13 cellular contexts compared by ENCODE assay signal in the genomic region with DNA sequence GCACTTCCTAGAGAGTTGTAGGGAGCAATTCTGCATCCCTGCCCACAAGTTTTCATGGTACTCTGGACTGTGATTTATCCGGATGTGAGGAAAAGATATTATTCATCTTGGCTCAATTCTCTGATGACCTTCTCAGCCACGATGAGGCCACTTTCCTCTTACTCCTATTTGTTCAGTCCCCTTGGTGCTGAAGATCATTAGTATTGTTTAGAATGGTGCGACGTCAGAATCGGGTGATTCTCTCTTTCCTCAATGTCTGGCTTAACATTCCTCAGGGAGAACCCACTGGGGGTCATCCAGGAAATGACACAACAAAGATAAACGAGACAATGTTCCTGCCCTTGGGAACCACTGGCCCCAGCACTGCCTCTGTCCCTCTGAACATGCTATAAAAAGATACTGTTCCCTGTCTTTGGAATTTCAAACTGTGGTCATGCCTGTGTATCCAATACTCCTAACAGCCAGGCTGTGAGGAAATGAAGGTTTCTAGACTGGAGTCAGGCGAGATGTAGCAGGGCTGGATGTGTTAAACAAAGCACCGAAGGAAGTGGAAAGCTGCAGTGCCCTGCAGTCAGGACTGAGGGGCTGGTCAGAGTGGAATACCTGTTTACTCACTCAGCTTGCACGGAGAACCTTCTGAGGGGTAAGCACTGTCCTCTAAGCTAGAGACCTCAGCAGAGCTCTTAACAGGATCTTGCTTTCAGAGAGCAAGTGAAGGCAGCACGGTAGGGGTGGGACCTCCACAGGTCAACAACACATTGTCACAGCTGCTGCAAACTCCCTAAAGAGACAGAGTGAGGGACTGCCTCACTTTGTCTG. TPM values are rescaled to one million over a fixed set of nuclear protein-coding genes. Genes with fewer than 3 reads are reported as not detected.
DNase-seq lines count a peak whose midpoint lies in the region; ATAC-seq, FAIRE-seq and TF ChIP-seq lines count a peak whose summit lies in the region.
"Had no signal": no experiment of that assay in that cellular context is flagged by ENCODE, and none has a peak within 500 bp of the region (broad histone marks: within the 10 kb centered on the region; RNA-seq: fewer than 3 reads in every experiment).

No MANE protein-coding gene starts in this region.

- intact Hi-C loops in heart right ventricle (cut with DNase I) (no loop called here), sciatic nerve (cut with DNase I) (no loop called here)

- H3K9me3 ChIP-seq in heart right ventricle (peaks cover 0 to 27% (median 7%) of the 10 kb centered on the region in 11 donors), small intestine (ENCODE audit: control insufficient read depth, low read depth) (no peaks in the 10 kb centered on the region)

- H3K36me3 Mint-ChIP-seq in activated naive CD8-positive, alpha-beta T cell treated with anti-CD3 and anti-CD28 coated beads, Interleukin-2, amount 50 U/mL, for 24 hours (ENCODE audit: low read depth): no peaks in the 10 kb centered on the region
- H3K36me3 Mint-ChIP-seq: IgD-negative memory B cell had no signal

- H3K36me3 ChIP-seq in heart right ventricle: no peaks in the 10 kb centered on the region
- H3K36me3 ChIP-seq in small intestine (ENCODE audit: control insufficient read depth in 2 of 2, insufficient read depth in 2 of 2, low read length in 2 of 2): no peaks in the 10 kb centered on the region

- 23 to 24% methylated on average over 10 of the region's 10 CpGs for WGBS in heart right ventricle, 2 donors
- 23 to 30% (median 29%) methylated on average over 10 of the region's 10 CpGs for WGBS in small intestine, 3 donors

- TF ChIP-seq CTCF in heart right ventricle (IDR thresholded peaks at IDR 0.05): no peak

- no peaks in the 10 kb centered on the region for H3K27me3 Mint-ChIP-seq in activated naive CD8-positive, alpha-beta T cell treated with anti-CD3 and anti-CD28 coated beads, Interleukin-2, amount 50 U/mL, for 24 hours

- FAIRE-seq in small intestine (lab: Jason Lieb, UNC): no peak

- H3K4me1 Mint-ChIP-seq in activated naive CD8-positive, alpha-beta T cell treated with anti-CD3 and anti-CD28 coated beads, Interleukin-2, amount 50 U/mL, for 24 hours: no peaks in the 10 kb centered on the region
- H3K4me1 Mint-ChIP-seq: IgD-negative memory B cell had no signal

- H3K27me3 ChIP-seq in heart right ventricle (peaks cover 0 to 7% (median 0%) of the 10 kb centered on the region in 7 donors), small intestine (ENCODE audit: control insufficient read depth in 2 of 2, insufficient read depth in 2 of 2, low read length in 2 of 2) (peaks cover 0 to 4% of the 10 kb centered on the region in 2 donors)

- H3K4me3 Mint-ChIP-seq in activated naive CD8-positive, alpha-beta T cell treated with anti-CD3 and anti-CD28 coated beads, Interleukin-2, amount 50 U/mL, for 24 hours: no peak overlapping the region

- H3K9me3 Mint-ChIP-seq in activated naive CD8-positive, alpha-beta T cell treated with anti-CD3 and anti-CD28 coated beads, Interleukin-2, amount 50 U/mL, for 24 hours: no peaks in the 10 kb centered on the region

- H3K27ac Mint-ChIP-seq in activated naive CD8-positive, alpha-beta T cell treated with anti-CD3 and anti-CD28 coated beads, Interleukin-2, amount 50 U/mL, for 24 hours: no peak overlapping the region
- H3K27ac Mint-ChIP-seq: IgD-negative memory B cell had no signal

- H3K4me1 ChIP-seq in heart right ventricle (peaks cover 2 to 24% (median 13%) of the 10 kb centered on the region in 9 donors), small intestine (ENCODE audit: control insufficient read depth in 2 of 2, insufficient read depth in 1 of 2, low read depth in 1 of 2, low read length in 1 of 2) (no peaks in the 10 kb centered on the region)

- H3K27ac ChIP-seq in heart right ventricle (peak overlapping the region in 4 of 10 donors; percentile 13 to 30 (median 15)), small intestine (ENCODE audit: low read depth in 1 of 2, low read length in 1 of 2) (peak overlapping the region in 1 of 2 donors; percentile 12)

- DNase-seq in H4 (ENCODE audit: low spot score): peak; percentile 34
- no peak for DNase-seq in activated naive CD8-positive, alpha-beta T cell treated with anti-CD3 and anti-CD28 coated beads, Interleukin-2, amount 50 U/mL, for 24 hours
- peak in 1 of 2 donors; percentile 32 for DNase-seq in heart right ventricle
- DNase-seq in sciatic nerve (ENCODE audit: low spot score): peak; percentile 19
- no peak for DNase-seq in MV-4-11 (lab: John Stamatoyannopoulos, UW)
- DNase-seq in small intestine: no peak
- DNase-seq in cerebellar cortex (ENCODE audit: low spot score): no peak
- DNase-seq: activated T-cell treated with anti-CD3 and anti-CD28 coated beads, Interleukin-2, amount 50 U/mL, for 48 hours; DMS79; stimulated activated naive CD8-positive, alpha-beta T cell treated with anti-CD3 and anti-CD28 coated beads, Interleukin-15, Interleukin-2, amounts not matched to agents 100 U/mL and 50 U/mL, for 24 hours; T-helper 9 cell had no signal

- H3K4me3 ChIP-seq in heart right ventricle (no peak overlapping the region), small intestine (ENCODE audit: low read depth in 1 of 2, low read length in 2 of 2) (no peak overlapping the region)

- peak; percentile 16 for ATAC-seq in activated naive CD8-positive, alpha-beta T cell treated with anti-CD3 and anti-CD28 coated beads, Interleukin-2, amount 50 U/mL, for 24 hours
- ATAC-seq in heart right ventricle: peak; percentile 61 to 80 (median 70)
- peak; percentile 61 for ATAC-seq in sciatic nerve
- ATAC-seq in HG03521 (IDR thresholded peaks at IDR 0.05; ENCODE audit: unreplicated experiment): no peak
- ATAC-seq: stimulated activated naive CD8-positive, alpha-beta T cell treated with anti-CD3 and anti-CD28 coated beads, Interleukin-15, Interleukin-2, amounts not matched to agents 100 U/mL and 50 U/mL, for 24 hours had no signal

RNA-seq across cellular contexts. Expression of a gene that starts 12.9 kb away (rescaled TPM):
- 1.9 and 2.0 TPM in 2 replicates for total RNA-seq in H4 (2014; rRNA removed; shearing (Covaris generic))
- total RNA-seq in heart right ventricle: 1 to 10 TPM in 8 of 10 donors, under 1 TPM in 2; 0.39 to 1.7 (median 1.0) TPM
- under 1 TPM; 0.37 to 0.80 TPM for polyA plus RNA-seq in heart right ventricle
- total RNA-seq in sciatic nerve: 14.4 TPM
- polyA plus RNA-seq in small intestine: 1 to 10 TPM in 1 of 3 donors, not detected in 2; 1.2 TPM
- polyA plus RNA-seq: IgD-negative memory B cell had no signal

Comparison
In these comparisons a context has a peak if more than half of its experiments do, and no peak if none do; other contexts are left out.
1. DNase-seq: peak in H4 (single experiment) and sciatic nerve (single experiment); none in activated naive CD8-positive, alpha-beta T cell treated with anti-CD3 and anti-CD28 coated beads, Interleukin-2, amount 50 U/mL, for 24 hours (single experiment), MV-4-11 (single experiment), small intestine (single experiment) and cerebellar cortex (single experiment).